2 cellular contexts compared by ENCODE assay signal in genomic region chr11:73324116-73324515, GRCh38.
TF ChIP-seq lines count a peak whose summit lies in the region.

No MANE protein-coding gene starts in this region.

TF ChIP-seq in SK-N-SH, 30 proteins besides CTCF, POLR2A, EP300 and RAD21:
- TF ChIP-seq RCOR1 (IDR thresholded peaks at IDR 0.05; ENCODE audit: low read length), result no peak
- TF ChIP-seq YY1 (IDR thresholded peaks at IDR 0.05; ENCODE audit: low read depth), result no peak
- TF ChIP-seq NRF1 (IDR thresholded peaks at IDR 0.05; ENCODE audit: low read depth, low read length), result no peak
- TF ChIP-seq MXI1 (IDR thresholded peaks at IDR 0.05; ENCODE audit: low read depth, low read length), result no peak
- no peak for TF ChIP-seq FOXJ3 (CRISPR knock-in tag; IDR thresholded peaks at IDR 0.05)
- no peak for TF ChIP-seq GATA2 (CRISPR knock-in tag; IDR thresholded peaks at IDR 0.05)

TF ChIP-seq in SK-N-SH treated with all-trans-retinoic acid at 6 μM for 48 hours, 23 proteins besides CTCF, POLR2A, EP300 and RAD21:
- TF ChIP-seq TCF4 (CRISPR knock-in tag; IDR thresholded peaks at IDR 0.05; ENCODE audit: borderline replicate concordance), result no peak
- no peak for TF ChIP-seq OSR1 (CRISPR knock-in tag; IDR thresholded peaks at IDR 0.05)
- TF ChIP-seq ZFP30 (CRISPR knock-in tag; IDR thresholded peaks at IDR 0.05), result no peak
- no peak for TF ChIP-seq ISL1 (CRISPR knock-in tag; IDR thresholded peaks at IDR 0.05)
- TF ChIP-seq ZNF565 (CRISPR knock-in tag; conservative IDR thresholded peaks at IDR 0.05; ENCODE audit: low read depth), result no peak
- TF ChIP-seq PPARA (CRISPR knock-in tag; IDR thresholded peaks at IDR 0.05; ENCODE audit: borderline replicate concordance), result no peak
- TF ChIP-seq RARB (CRISPR knock-in tag; IDR thresholded peaks at IDR 0.05), result no peak
- no peak for TF ChIP-seq ESRRG (CRISPR knock-in tag; IDR thresholded peaks at IDR 0.05)
- TF ChIP-seq CSDC2 (CRISPR knock-in tag; IDR thresholded peaks at IDR 0.05), result no peak
- TF ChIP-seq CSRNP3 (CRISPR knock-in tag; IDR thresholded peaks at IDR 0.05), result no peak
- TF ChIP-seq, protein P1, sequence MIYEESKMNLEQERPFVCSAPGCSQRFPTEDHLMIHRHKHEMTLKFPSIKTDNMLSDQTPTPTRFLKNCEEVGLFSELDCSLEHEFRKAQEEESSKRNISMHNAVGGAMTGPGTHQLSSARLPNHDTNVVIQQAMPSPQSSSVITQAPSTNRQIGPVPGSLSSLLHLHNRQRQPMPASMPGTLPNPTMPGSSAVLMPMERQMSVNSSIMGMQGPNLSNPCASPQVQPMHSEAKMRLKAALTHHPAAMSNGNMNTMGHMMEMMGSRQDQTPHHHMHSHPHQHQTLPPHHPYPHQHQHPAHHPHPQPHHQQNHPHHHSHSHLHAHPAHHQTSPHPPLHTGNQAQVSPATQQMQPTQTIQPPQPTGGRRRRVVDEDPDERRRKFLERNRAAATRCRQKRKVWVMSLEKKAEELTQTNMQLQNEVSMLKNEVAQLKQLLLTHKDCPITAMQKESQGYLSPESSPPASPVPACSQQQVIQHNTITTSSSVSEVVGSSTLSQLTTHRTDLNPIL (CRISPR knock-in tag; IDR thresholded peaks at IDR 0.05; ENCODE audit: low read depth), result no peak
- no peak for TF ChIP-seq TOX (CRISPR knock-in tag; IDR thresholded peaks at IDR 0.05; ENCODE audit: borderline replicate concordance)
- TF ChIP-seq POU6F1 (CRISPR knock-in tag; IDR thresholded peaks at IDR 0.05; ENCODE audit: borderline replicate concordance, low read depth), result no peak
- no peak for TF ChIP-seq BACH2 (CRISPR knock-in tag; IDR thresholded peaks at IDR 0.05; ENCODE audit: borderline replicate concordance)
- no peak for TF ChIP-seq GLIS3 (CRISPR knock-in tag; IDR thresholded peaks at IDR 0.05)
- TF ChIP-seq, protein P2, sequence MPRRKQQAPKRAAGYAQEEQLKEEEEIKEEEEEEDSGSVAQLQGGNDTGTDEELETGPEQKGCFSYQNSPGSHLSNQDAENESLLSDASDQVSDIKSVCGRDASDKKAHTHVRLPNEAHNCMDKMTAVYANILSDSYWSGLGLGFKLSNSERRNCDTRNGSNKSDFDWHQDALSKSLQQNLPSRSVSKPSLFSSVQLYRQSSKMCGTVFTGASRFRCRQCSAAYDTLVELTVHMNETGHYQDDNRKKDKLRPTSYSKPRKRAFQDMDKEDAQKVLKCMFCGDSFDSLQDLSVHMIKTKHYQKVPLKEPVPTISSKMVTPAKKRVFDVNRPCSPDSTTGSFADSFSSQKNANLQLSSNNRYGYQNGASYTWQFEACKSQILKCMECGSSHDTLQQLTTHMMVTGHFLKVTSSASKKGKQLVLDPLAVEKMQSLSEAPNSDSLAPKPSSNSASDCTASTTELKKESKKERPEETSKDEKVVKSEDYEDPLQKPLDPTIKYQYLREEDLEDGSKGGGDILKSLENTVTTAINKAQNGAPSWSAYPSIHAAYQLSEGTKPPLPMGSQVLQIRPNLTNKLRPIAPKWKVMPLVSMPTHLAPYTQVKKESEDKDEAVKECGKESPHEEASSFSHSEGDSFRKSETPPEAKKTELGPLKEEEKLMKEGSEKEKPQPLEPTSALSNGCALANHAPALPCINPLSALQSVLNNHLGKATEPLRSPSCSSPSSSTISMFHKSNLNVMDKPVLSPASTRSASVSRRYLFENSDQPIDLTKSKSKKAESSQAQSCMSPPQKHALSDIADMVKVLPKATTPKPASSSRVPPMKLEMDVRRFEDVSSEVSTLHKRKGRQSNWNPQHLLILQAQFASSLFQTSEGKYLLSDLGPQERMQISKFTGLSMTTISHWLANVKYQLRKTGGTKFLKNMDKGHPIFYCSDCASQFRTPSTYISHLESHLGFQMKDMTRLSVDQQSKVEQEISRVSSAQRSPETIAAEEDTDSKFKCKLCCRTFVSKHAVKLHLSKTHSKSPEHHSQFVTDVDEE (CRISPR knock-in tag; IDR thresholded peaks at IDR 0.05), result no peak
- no peak for TF ChIP-seq ZNF8 (CRISPR knock-in tag; IDR thresholded peaks at IDR 0.05)
